Comparison of ENCODE assay signal across 18 cellular contexts in the genomic region with DNA sequence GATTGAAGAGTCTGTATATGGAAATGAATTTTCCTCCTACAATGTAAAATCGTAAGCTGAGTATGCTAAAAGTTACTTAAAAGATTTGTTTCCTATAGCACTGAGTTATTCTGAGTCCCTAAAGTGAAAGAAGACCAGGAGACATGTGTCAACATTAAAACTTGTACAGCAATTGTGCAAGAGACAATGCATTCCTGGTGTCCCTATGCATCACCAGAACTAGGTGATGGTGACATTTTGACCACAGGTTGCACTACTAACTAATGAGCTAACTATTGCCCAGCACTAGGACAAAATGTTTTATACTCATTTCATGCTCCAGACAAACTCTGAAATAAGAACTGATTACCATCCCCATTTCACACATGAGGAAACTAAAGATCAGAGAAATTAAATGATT.
DNase-seq lines count a peak whose midpoint lies in the region; ATAC-seq and TF ChIP-seq lines count a peak whose summit lies in the region.
"Had no signal": no experiment of that assay in that cellular context is flagged by ENCODE, and none has a peak within 500 bp of the region (broad histone marks: within the 10 kb centered on the region; RNA-seq: fewer than 3 reads in every experiment).

No MANE protein-coding gene starts in this region.

- no peak for TF ChIP-seq CTCF in PC-9 (conservative IDR thresholded peaks at IDR 0.05)

- H4K20me1 ChIP-seq in PC-9 (ENCODE audit: insufficient read depth), result no peaks in the 10 kb centered on the region

- no peaks in the 10 kb centered on the region for H3K27me3 ChIP-seq in PC-9 (ENCODE audit: insufficient read depth, low read depth)
- H3K27me3 ChIP-seq: BE2C, SJSA1 had no signal

- no peaks in the 10 kb centered on the region for H3K79me2 ChIP-seq in PC-9 (ENCODE audit: low read depth)

- H2AFZ ChIP-seq in PC-9, result no peak overlapping the region

- CTCF ChIA-PET in PC-9 (lab: Charles Lee), result no interaction called here

- DNase-seq in AG08395 (ENCODE audit: low spot score) (peak; percentile 25), EL (peak; percentile 11), PC-9 (peak in 1 of 2 experiments; percentile 82), 8988T (no peak), NK-92 (lab: John Stamatoyannopoulos, UW; ENCODE audit: unreplicated experiment) (no peak)
- DNase-seq in activated CD4-positive, alpha-beta T cell treated with anti-CD3 and anti-CD28 coated beads for 48 hours, result no peak
- DNase-seq: BE2C; CD8-positive, alpha-beta memory T cell; H9; NCI-H1105; NCI-H1930; NCI-H2171; NCI-H446 treated with DMSO at 0.1 percent for 48 hours; NCI-H748 treated with DMSO at 0.1 percent for 48 hours; RPMI8226 had no signal

- H3K27ac ChIP-seq in PC-9, result peak overlapping the region; percentile 56
- H3K27ac ChIP-seq: SJSA1 had no signal

- BruUV-seq in PC-9 (replicated peaks; lab: Mats Ljungman, UMichigan), result no TSS peak

- H3K9me3 ChIP-seq in PC-9 (ENCODE audit: insufficient read depth, low read depth), result no peaks in the 10 kb centered on the region
- H3K9me3 ChIP-seq: BE2C, SJSA1 had no signal

- ATAC-seq in esophagus mucosa (peak; percentile 71), GM18858 (IDR thresholded peaks at IDR 0.05; ENCODE audit: unreplicated experiment) (no peak)

- H3F3A ChIP-seq in PC-9 (ENCODE audit: insufficient read depth, low read depth), result no peaks in the 10 kb centered on the region; the same call in 1 of the 2 replicates

- no peaks in the 10 kb centered on the region for H3K36me3 ChIP-seq in PC-9 (ENCODE audit: low read depth)
- H3K36me3 ChIP-seq: BE2C, SJSA1 had no signal

- POLR2A ChIA-PET in PC-9 (lab: Charles Lee; ENCODE audit: unreplicated experiment), result no interaction called here

- H3K4me3 ChIP-seq in PC-9, result no peak overlapping the region
- H3K4me3 ChIP-seq: SJSA1 had no signal

- H3K4me1 ChIP-seq in PC-9 (replicated peaks; ENCODE audit: insufficient read depth), result peaks cover 14% of the 10 kb centered on the region
- H3K4me1 ChIP-seq: BE2C, SJSA1 had no signal

- no peaks in the 10 kb centered on the region for H3K9me2 ChIP-seq in PC-9 (ENCODE audit: insufficient read depth)

- H3K4me2 ChIP-seq in PC-9, result peak overlapping the region; percentile 10; the same call in 1 of the 2 replicates

- intact Hi-C loops in PC-9 (cut with micrococcal nuclease; ENCODE audit: unreplicated experiment), result no loop called here

Comparison
In these comparisons a context has a peak if more than half of its experiments do, and no peak if none do; other contexts are left out.
1. DNase-seq: peak in AG08395 (single experiment) and EL (single experiment); none in 8988T (single experiment), activated CD4-positive, alpha-beta T cell treated with anti-CD3 and anti-CD28 coated beads for 48 hours (single experiment) and NK-92 (single experiment).